In genomic region chr2:30208453-30208852, GRCh38 we compare ENCODE assay signal across 9 cellular contexts. TPM values are rescaled to one million over a fixed set of nuclear protein-coding genes. Genes with fewer than 3 reads are reported as not detected.
DNase-seq lines count a peak whose midpoint lies in the region; ATAC-seq and TF ChIP-seq lines count a peak whose summit lies in the region.
"Had no signal": no experiment of that assay in that cellular context is flagged by ENCODE, and none has a peak within 500 bp of the region (broad histone marks: within the 10 kb centered on the region; RNA-seq: fewer than 3 reads in every experiment).

No MANE protein-coding gene starts in this region.

- CTCF ChIA-PET in Calu3 (lab: Charles Lee) = interaction anchor here (1.0 to 3.2 kb wide), 8 partner anchors 24 to 503 kb away, joined by 3 to 31 read pairs (median 6); no protein-coding TSS in a partner anchor
- CTCF ChIA-PET in HEK293 (lab: Yijun Ruan, JAX) = interaction anchor here (0.6 to 8.0 kb wide), 53 partner anchors 9 to 972 kb away, joined by 3 to 272 read pairs (median 4); partner anchors contain the start of genes LBH and LCLAT1

- H3K4me3 ChIP-seq in HEK293 (ENCODE audit: low read depth, low read length) = no peak overlapping the region
- H3K4me3 ChIP-seq in neuronal stem cell (ENCODE audit: low read length in 2 of 2) = no peak overlapping the region

- H3K36me3 ChIP-seq in HEK293 (ENCODE audit: control insufficient read depth in 2 of 2, insufficient read depth in 1 of 2, low read length in 2 of 2) (no peaks in the 10 kb centered on the region), neuronal stem cell (replicated peaks in 1 of 2; ENCODE audit: control insufficient read depth in 2 of 2, insufficient read depth in 2 of 2, low read length in 2 of 2) (no peaks in the 10 kb centered on the region)

- H3K4me1 ChIP-seq in HEK293 (ENCODE audit: control insufficient read depth, insufficient read depth, low read length) (no peaks in the 10 kb centered on the region), foreskin keratinocyte (no peaks in the 10 kb centered on the region), neuronal stem cell (ENCODE audit: control insufficient read depth in 2 of 2, insufficient read depth in 1 of 2, low read depth in 1 of 2, low read length in 2 of 2) (no peaks in the 10 kb centered on the region)

- H2BK12ac ChIP-seq in neuronal stem cell (ENCODE audit: low read length) = no peak overlapping the region

- H3K23ac ChIP-seq in neuronal stem cell (ENCODE audit: low read depth, low read length, poor library complexity) = no peak overlapping the region

- no peak overlapping the region for H2BK120ac ChIP-seq in neuronal stem cell (ENCODE audit: low read depth, low read length)

- H3K4me2 ChIP-seq in neuronal stem cell (ENCODE audit: insufficient read depth, low read length, poor library complexity, severe bottlenecking) = no peak overlapping the region

- no peak overlapping the region for H4K91ac ChIP-seq in neuronal stem cell (ENCODE audit: low read depth, low read length, poor library complexity)

- no peak overlapping the region for H2BK5ac ChIP-seq in neuronal stem cell (ENCODE audit: low read length)

- H3K9me3 Mint-ChIP-seq in Calu3 (ENCODE audit: low read depth, unreplicated experiment) = no peaks in the 10 kb centered on the region
- H3K9me3 Mint-ChIP-seq in activated T-cell treated with anti-CD3 and anti-CD28 coated beads, Interleukin-2, amount 50 U/mL, for 72 hours = no peaks in the 10 kb centered on the region
- H3K9me3 Mint-ChIP-seq: T-helper 1 cell treated with Interleukin-12 subunit alpha and Interleukin-12 subunit beta and Interleukin-4 antibody, amounts not matched to agents 30 μg/mL and 1 μg/mL, for 36 hours had no signal

- peaks cover 41% of the 10 kb centered on the region for H3K27me3 Mint-ChIP-seq in Calu3 (ENCODE audit: unreplicated experiment)
- no peaks in the 10 kb centered on the region for H3K27me3 Mint-ChIP-seq in activated T-cell treated with anti-CD3 and anti-CD28 coated beads, Interleukin-2, amount 50 U/mL, for 72 hours (ENCODE audit: low read depth)

- H3K14ac ChIP-seq in neuronal stem cell (ENCODE audit: low read length) = no peak overlapping the region

- H3K9ac ChIP-seq in neuronal stem cell (ENCODE audit: low read depth, low read length, poor library complexity) = no peak overlapping the region

- peak overlapping the region; percentile 20 for H2AFZ ChIP-seq in neuronal stem cell (ENCODE audit: low read length)

- no peaks in the 10 kb centered on the region for H3K4me1 Mint-ChIP-seq in Calu3 (ENCODE audit: low read depth, unreplicated experiment)
- H3K4me1 Mint-ChIP-seq in activated T-cell treated with anti-CD3 and anti-CD28 coated beads, Interleukin-2, amount 50 U/mL, for 72 hours (ENCODE audit: low read depth) = peaks cover 25% of the 10 kb centered on the region

- H3K4ac ChIP-seq in neuronal stem cell (ENCODE audit: low read length) = no peak overlapping the region

- WGBS in neuronal stem cell (ENCODE audit: extremely low coverage in 2 of 2, insufficient read length in 2 of 2, insufficient replicate concordance in 1 of 2), 2 donors = no CpG with 5 or more reads among the region's 2 CpGs

- H3K79me1 ChIP-seq in neuronal stem cell (ENCODE audit: low read depth, low read length) = no peaks in the 10 kb centered on the region

- POLR2A ChIA-PET in HEK293 (lab: Yijun Ruan, JAX) = interaction anchor here (2.8 kb wide), 1 partner anchor 25 kb away, joined by 11 read pairs; no protein-coding TSS in a partner anchor

- DNase-seq in Calu3 (peak; percentile 56), NCI-H526 treated with DMSO at 0.1 percent for 48 hours (lab: John Stamatoyannopoulos, UW) (peak; percentile 64), foreskin keratinocyte (peak in 1 of 2 donors; percentile 29), neuronal stem cell (ENCODE audit: low spot score) (peak; percentile 59), activated gamma-delta T cell (lab: John Stamatoyannopoulos, UW) (no peak)
- DNase-seq in activated T-cell treated with anti-CD3 and anti-CD28 coated beads, Interleukin-2, amount 50 U/mL, for 72 hours = peak in 1 of 2 donors; percentile 32

- H4K8ac ChIP-seq in neuronal stem cell (ENCODE audit: low read depth, low read length) = no peak overlapping the region

- no peaks in the 10 kb centered on the region for H3K9me3 ChIP-seq in HEK293 (ENCODE audit: control insufficient read depth, insufficient read depth, low read depth, low read length)
- H3K9me3 ChIP-seq in neuronal stem cell (replicated peaks in 1 of 2; ENCODE audit: control insufficient read depth in 2 of 2, insufficient read depth in 1 of 2, low read depth in 1 of 2, low read length in 2 of 2) = no peaks in the 10 kb centered on the region

- no peak overlapping the region for H2AK5ac ChIP-seq in neuronal stem cell (ENCODE audit: low read depth, low read length)

- no peak overlapping the region for H3K27ac Mint-ChIP-seq in Calu3 (ENCODE audit: unreplicated experiment)
- no peak overlapping the region for H3K27ac Mint-ChIP-seq in activated T-cell treated with anti-CD3 and anti-CD28 coated beads, Interleukin-2, amount 50 U/mL, for 72 hours

- no peak overlapping the region for H3K4me3 Mint-ChIP-seq in Calu3 (ENCODE audit: low read depth, unreplicated experiment)
- H3K4me3 Mint-ChIP-seq in activated T-cell treated with anti-CD3 and anti-CD28 coated beads, Interleukin-2, amount 50 U/mL, for 72 hours = no peak overlapping the region

- no TSS peak for BruUV-seq in Calu3 (replicated peaks; lab: Mats Ljungman, UMichigan)

- TF ChIP-seq CTCF in Calu3 (IDR thresholded peaks at IDR 0.05; ENCODE audit: unreplicated experiment) (peak; percentile 74), HEK293 (tag by site-specific recombination; IDR thresholded peaks at IDR 0.05) (peak; percentile 55; the same call in 1 of the 2 replicates), foreskin keratinocyte (conservative IDR thresholded peaks at IDR 0.05) (peak; percentile 94)

- intact Hi-C loops in Calu3 (cut with micrococcal nuclease; ENCODE audit: unreplicated experiment) = loop anchor here (1.0 to 10.0 kb wide), 3 partner anchors 41 to 499 kb away; no protein-coding TSS in a partner anchor

- H3K27me3 ChIP-seq in foreskin keratinocyte (peaks cover 24% of the 10 kb centered on the region), neuronal stem cell (ENCODE audit: control insufficient read depth in 3 of 3, insufficient read depth in 3 of 3, low read depth in 1 of 3, low read length in 3 of 3) (peaks cover 0 to 14% (median 0%) of the 10 kb centered on the region in 3 experiments)

- H2BK15ac ChIP-seq in neuronal stem cell (ENCODE audit: low read length) = no peak overlapping the region

- H3K27ac ChIP-seq in HEK293 (ENCODE audit: extremely low read depth, low read depth, low read length) = no peak overlapping the region
- H3K27ac ChIP-seq in foreskin keratinocyte = no peak overlapping the region
- no peak overlapping the region for H3K27ac ChIP-seq in neuronal stem cell (replicated peaks; ENCODE audit: low read length)

- ATAC-seq in activated T-cell treated with anti-CD3 and anti-CD28 coated beads, Interleukin-2, amount 50 U/mL, for 72 hours (replicated peaks in 1 of 2) = peak; percentile 46 to 47
- ATAC-seq in foreskin keratinocyte (peak; percentile 69), HG02885 (IDR thresholded peaks at IDR 0.05; ENCODE audit: poor library complexity, unreplicated experiment) (no peak)

- H3K36me3 Mint-ChIP-seq in Calu3 (ENCODE audit: insufficient read depth, unreplicated experiment) = no peaks in the 10 kb centered on the region
- no peaks in the 10 kb centered on the region for H3K36me3 Mint-ChIP-seq in activated T-cell treated with anti-CD3 and anti-CD28 coated beads, Interleukin-2, amount 50 U/mL, for 72 hours (ENCODE audit: insufficient read depth in 2 of 2)

- no peak overlapping the region for H3K18ac ChIP-seq in neuronal stem cell (ENCODE audit: low read length)

TF ChIP-seq in HEK293, 187 proteins besides CTCF, POLR2A, EP300 and RAD21:
- TF ChIP-seq ZNF354C (tag by site-specific recombination; IDR thresholded peaks at IDR 0.05; ENCODE audit: borderline replicate concordance, low read depth) (no peak), ZNF843 (tag by site-specific recombination; IDR thresholded peaks at IDR 0.05) (no peak), ZNF416 (tag by site-specific recombination; IDR thresholded peaks at IDR 0.05) (no peak), ZNF654 (tag by site-specific recombination; IDR thresholded peaks at IDR 0.05; ENCODE audit: low read depth) (peak; percentile 77), ZBTB48 (tag by site-specific recombination; IDR thresholded peaks at IDR 0.05) (no peak), ZNF707 (tag by site-specific recombination; IDR thresholded peaks at IDR 0.05) (no peak), ZNF580 (tag by site-specific recombination; IDR thresholded peaks at IDR 0.05) (no peak), ZSCAN30 (tag by site-specific recombination; IDR thresholded peaks at IDR 0.05) (no peak), ZNF664 (tag by site-specific recombination; IDR thresholded peaks at IDR 0.05) (no peak), ZNF433 (tag by site-specific recombination; IDR thresholded peaks at IDR 0.05; ENCODE audit: low read depth) (no peak), ZBTB17 (tag by site-specific recombination; IDR thresholded peaks at IDR 0.05) (peak; percentile 22; the same call in 1 of the 2 replicates), GLI4 (tag by site-specific recombination; IDR thresholded peaks at IDR 0.05) (no peak), ZNF248 (tag by site-specific recombination; IDR thresholded peaks at IDR 0.05) (no peak), ZNF529 (tag by site-specific recombination; IDR thresholded peaks at IDR 0.05; ENCODE audit: insufficient replicate concordance) (no peak), IKZF3 (tag by site-specific recombination; IDR thresholded peaks at IDR 0.05) (peak; percentile 45; the same call in 1 of the 2 replicates)

RNA-seq across cellular contexts. Expression of gene LBH, which starts 22.9 kb away (rescaled TPM):
- total RNA-seq in Calu3 (2022) (2.4 and 3.3 TPM in 2 replicates), foreskin keratinocyte (0.46 and 1.5 TPM in 2 replicates)
- 100 to 1,000 TPM; 129 to 133 TPM for total RNA-seq in activated T-cell treated with anti-CD3 and anti-CD28 coated beads, Interleukin-2, amount 50 U/mL, for 72 hours
- polyA plus RNA-seq in foreskin keratinocyte = 0.26 and 0.82 TPM in 2 replicates
- 20.2 TPM for polyA plus RNA-seq in neuronal stem cell (2013, experiment 1 of 2)
- polyA plus RNA-seq in neuronal stem cell (2013, experiment 2 of 2) = 18.1 TPM

Comparison
In these comparisons a context has a peak if more than half of its experiments do, and no peak if none do; other contexts are left out.
1. RNA of gene LBH, which starts 22.9 kb away (total RNA-seq): 129 to 133 TPM in activated T-cell treated with anti-CD3 and anti-CD28 coated beads, Interleukin-2, amount 50 U/mL, for 72 hours; 2.4 to 3.3 TPM in Calu3 and 0.46 to 1.5 TPM in foreskin keratinocyte; every median in the first group is over 10 times any median in the second.
2. Peak in every context shown above with its lines, with median percentiles within 50 percentile points of each other: CTCF ChIP-seq.